Comparison of ENCODE assay signal across 1 cellular context in genomic region chr3:183904833-183905780, GRCh38.
TF ChIP-seq lines count a peak whose summit lies in the region.

No MANE protein-coding gene starts in this region.

TF ChIP-seq in K562, 482 proteins besides CTCF, POLR2A, EP300 and RAD21:
- TF ChIP-seq ZNF384 (IDR thresholded peaks at IDR 0.05; ENCODE audit: low read depth, low read length) (no peak), ADNP (tag; IDR thresholded peaks at IDR 0.05) (peak; percentile 64; the same call in 1 of the 2 replicates), HMG20B (CRISPR knock-in tag; IDR thresholded peaks at IDR 0.05) (no peak), SMARCA5 (IDR thresholded peaks at IDR 0.05) (peak; percentile 47; the same call in 1 of the 2 replicates), BCOR (IDR thresholded peaks at IDR 0.05) (peak; percentile 85), ESRRA (IDR thresholded peaks at IDR 0.05; ENCODE audit: borderline replicate concordance, low read depth) (peak; percentile 78), ZBTB33 (CRISPR knock-in tag; IDR thresholded peaks at IDR 0.05) (peak; percentile 73), MYNN (IDR thresholded peaks at IDR 0.05) (no peak), MYNN (CRISPR knock-in tag; IDR thresholded peaks at IDR 0.05) (no peak), RBM25 (IDR thresholded peaks at IDR 0.05; ENCODE audit: low read depth, low read length, severe bottlenecking) (peak; percentile 69), HNRNPUL1 (IDR thresholded peaks at IDR 0.05; ENCODE audit: low read length) (no peak), ZKSCAN1 (IDR thresholded peaks at IDR 0.05; ENCODE audit: low read depth, low read length) (peak; percentile 72), KDM1A (IDR thresholded peaks at IDR 0.05) (peak; percentile 37 to 56; a peak in 2 of 4 replicates)
